24 cellular contexts compared by ENCODE assay signal in the genomic region with DNA sequence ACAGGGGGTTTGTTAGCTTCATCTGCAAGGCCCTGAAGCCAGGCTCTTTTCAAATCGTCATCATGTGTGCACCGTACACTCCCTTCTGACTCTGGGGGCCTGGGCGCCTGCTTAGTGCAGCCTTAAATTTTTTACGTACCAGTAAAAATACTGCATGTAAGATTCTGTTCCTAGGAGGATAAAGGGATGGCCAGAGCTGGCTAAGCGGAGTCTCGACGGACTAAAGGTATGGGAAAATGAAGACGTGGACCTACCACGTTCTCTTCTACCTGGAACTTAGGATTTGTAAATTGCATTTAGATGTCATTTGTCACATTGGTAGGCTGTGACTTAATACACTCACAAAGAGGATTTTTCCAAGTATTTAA.
DNase-seq lines count a peak whose midpoint lies in the region; TF ChIP-seq lines count a peak whose summit lies in the region.
"Had no signal": no experiment of that assay in that cellular context is flagged by ENCODE, and none has a peak within 500 bp of the region (broad histone marks: within the 10 kb centered on the region; RNA-seq: fewer than 3 reads in every experiment).

No MANE protein-coding gene starts in this region.

- DNase-seq in endothelial cell (ENCODE audit: low spot score) (no peak), spleen (no peak), OCI-M2 (lab: John Stamatoyannopoulos, UW; ENCODE audit: unreplicated experiment) (no peak), RPMI8226 (no peak), inferior parietal cortex (ENCODE audit: extremely low spot score) (no peak)
- DNase-seq: activated CD4-positive, alpha-beta T cell treated with anti-CD3 and anti-CD28 coated beads, Interleukin-2, amount 50 U/mL, for 4 hours; activated CD4-positive, CD25-positive, alpha-beta regulatory T cell; activated naive CD4-positive, alpha-beta T cell treated with anti-CD3 and anti-CD28 coated beads, Interleukin-2, amount 50 U/mL, for 16 hours; AML-193; central memory CD4-positive, alpha-beta T cell; GF-D8; NCI-H1105; NCI-H2029 treated with DMSO at 0.1 percent for 48 hours; NCI-H226; NCI-H748 treated with DMSO at 0.1 percent for 48 hours; ovary; SHP77; stimulated activated CD4-positive, alpha-beta T cell treated with anti-CD3 and anti-CD28 coated beads, Interleukin-15, amount 100 ng/mL, for 24 hours; stimulated activated naive CD8-positive, alpha-beta T cell treated with anti-CD3 and anti-CD28 coated beads, Interleukin-15, Interleukin-2, amounts not matched to agents 100 U/mL and 50 U/mL, for 24 hours; SW 1271; thyroid gland had no signal

- H3K4me1 ChIP-seq in HUES64 (ENCODE audit: insufficient read depth, low read length) (peaks cover 34% of the 10 kb centered on the region), mesodermal cell (ENCODE audit: control insufficient read depth, insufficient read depth, low read length, poor library complexity, severe bottlenecking) (peaks cover 43% of the 10 kb centered on the region), spleen (peaks cover 9 to 54% (median 32%) of the 10 kb centered on the region in 6 donors)

- no peak overlapping the region for H3K4me3 Mint-ChIP-seq in endothelial cell (ENCODE audit: unreplicated experiment)

- no peaks in the 10 kb centered on the region for H3K36me3 Mint-ChIP-seq in endothelial cell (ENCODE audit: low read depth, unreplicated experiment)

- H3K27ac Mint-ChIP-seq in endothelial cell (ENCODE audit: unreplicated experiment) = peak overlapping the region; percentile 100

- TF ChIP-seq CTCF in endothelial cell (IDR thresholded peaks at IDR 0.05; ENCODE audit: unreplicated experiment) = no peak
- TF ChIP-seq CTCF in spleen (IDR thresholded peaks at IDR 0.05 in 8 of 11, conservative IDR thresholded peaks at IDR 0.05 in 3 of 11) = no peak

- H3K27me3 Mint-ChIP-seq in endothelial cell (ENCODE audit: unreplicated experiment) = peaks cover 5% of the 10 kb centered on the region

- no peak for TF ChIP-seq POLR2A in spleen (IDR thresholded peaks at IDR 0.05)

- no peaks in the 10 kb centered on the region for H3K9me3 Mint-ChIP-seq in endothelial cell (ENCODE audit: unreplicated experiment)

- H3K4me3 ChIP-seq in HUES64 (ENCODE audit: low read length) (0 out of 2 replicates have a peak overlapping the region, but pooled peaks have one; percentile 60), mesodermal cell (ENCODE audit: extremely low read depth, insufficient read depth, low read length, poor library complexity, severe bottlenecking) (no peak overlapping the region), spleen (no peak overlapping the region)
- H3K4me3 ChIP-seq: thyroid gland had no signal

- H3K27me3 ChIP-seq in HUES64 (ENCODE audit: insufficient read depth, low read length) = peaks cover 31% of the 10 kb centered on the region
- H3K27me3 ChIP-seq in spleen (replicated peaks in 1 of 7) = peaks cover 0 to 66% (median 8%) of the 10 kb centered on the region in 7 donors
- H3K27me3 ChIP-seq: ovary, thyroid gland had no signal

- H3K4me1 Mint-ChIP-seq in endothelial cell (ENCODE audit: unreplicated experiment) = peaks cover 73% of the 10 kb centered on the region

- WGBS in HUES64 = 65% methylated on average over 9 of the region's 9 CpGs
- WGBS in mesodermal cell (ENCODE audit: insufficient coverage in 2 of 2), 2 experiments = 71 to 75% methylated on average over 6 of the region's 9 CpGs
- 77 to 89% (median 86%) methylated on average over 9 of the region's 9 CpGs for WGBS in spleen, 5 donors

- no peaks in the 10 kb centered on the region; the same call in 1 of the 2 replicates for H3K9me3 ChIP-seq in HUES64 (ENCODE audit: insufficient read depth, low read depth, low read length)
- H3K9me3 ChIP-seq in mesodermal cell (ENCODE audit: control insufficient read depth, low read length) = no peaks in the 10 kb centered on the region
- peaks cover 0 to 2% (median 0%) of the 10 kb centered on the region in 8 donors for H3K9me3 ChIP-seq in spleen
- H3K9me3 ChIP-seq: ovary, thyroid gland had no signal

- intact Hi-C loops in spleen (cut with DNase I; ENCODE audit: low total_unique reads) = no loop called here

- H3K27ac ChIP-seq in HUES64 (ENCODE audit: low read depth, low read length) = no peak overlapping the region
- peak overlapping the region; percentile 57 for H3K27ac ChIP-seq in mesodermal cell (ENCODE audit: low read depth, low read length, severe bottlenecking)
- peak overlapping the region in 5 of 8 donors; percentile 65 to 80 (median 73) for H3K27ac ChIP-seq in spleen
- H3K27ac ChIP-seq: epithelial cell of prostate, ovary had no signal

- no peak overlapping the region for H3K9ac ChIP-seq in HUES64 (ENCODE audit: low read depth, low read length)

- no peaks in the 10 kb centered on the region for H3K36me3 ChIP-seq in HUES64 (ENCODE audit: insufficient read depth, low read length)
- no peaks in the 10 kb centered on the region for H3K36me3 ChIP-seq in mesodermal cell (ENCODE audit: control insufficient read depth, insufficient read depth, low read length)
- no peaks in the 10 kb centered on the region for H3K36me3 ChIP-seq in spleen
- H3K36me3 ChIP-seq: ovary, thyroid gland had no signal
